ENCODE assay signal across 24 cellular contexts in the genomic region with DNA sequence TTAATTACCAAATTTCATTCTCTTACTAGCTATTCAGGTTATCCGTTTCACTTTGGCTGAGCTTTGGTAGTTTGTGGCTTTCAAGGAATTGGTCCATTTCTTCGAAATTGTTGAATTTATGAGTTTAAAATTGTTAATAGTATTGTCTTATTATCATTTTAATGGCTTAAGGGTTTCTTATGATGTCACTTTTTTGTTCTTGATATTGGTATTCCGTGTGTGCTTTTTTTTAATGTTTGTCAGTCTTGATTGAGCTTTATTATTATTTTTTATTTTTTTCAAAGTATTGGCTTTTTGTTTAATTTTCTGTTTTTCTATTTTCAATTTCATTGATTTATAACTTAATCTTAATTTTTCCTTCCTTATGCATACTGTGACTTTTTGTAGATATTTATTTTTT. TPM values are rescaled to one million over a fixed set of nuclear protein-coding genes. Genes with fewer than 3 reads are reported as not detected.
DNase-seq lines count a peak whose midpoint lies in the region; ATAC-seq, FAIRE-seq and TF ChIP-seq lines count a peak whose summit lies in the region.
"Had no signal": no experiment of that assay in that cellular context is flagged by ENCODE, and none has a peak within 500 bp of the region (broad histone marks: within the 10 kb centered on the region; RNA-seq: fewer than 3 reads in every experiment).

No MANE protein-coding gene starts in this region.

- intact Hi-C loops in Right ventricle myocardium superior (cut with DNase I): no loop called here
- intact Hi-C loops in cardiac septum (cut with DNase I): no loop called here

- no peaks in the 10 kb centered on the region for H3K27me3 ChIP-seq in HL-60 (ENCODE audit: insufficient read depth, poor library complexity, severe bottlenecking)
- H3K27me3 ChIP-seq: BLaER1 treated with 17β-estradiol and CSF1 and Interleukin-3, amounts not matched to agents 10 nM and 100 nM had no signal

- ATAC-seq in Right ventricle myocardium superior (ENCODE audit: poor library complexity) (no peak), GM18519 (IDR thresholded peaks at IDR 0.05; ENCODE audit: low FRiP score, unreplicated experiment) (no peak)
- ATAC-seq: A549; CD8-positive, alpha-beta T cell; GM12878 had no signal

- 0 out of 2 replicates have a peak overlapping the region, but pooled peaks have one; percentile 14 for H3K27ac ChIP-seq in HL-60 (replicated peaks)
- H3K27ac ChIP-seq: A549; BLaER1 treated with 17β-estradiol and CSF1 and Interleukin-3, amounts not matched to agents 10 nM and 100 nM; C4-2B had no signal

- no peak for DNase-seq in HL-60 (ENCODE audit: low read depth in 1 of 2, low spot score in 1 of 2)
- DNase-seq in frontal cortex (ENCODE audit: low spot score in 2 of 2): no peak
- DNase-seq in ecto neural progenitor cell (ENCODE audit: low spot score): no peak
- DNase-seq in Right ventricle myocardium superior: no peak
- no peak for DNase-seq in cardiac septum (ENCODE audit: low spot score)
- DNase-seq: 8988T; AML-193; Caco-2; Calu3; CD4-positive, alpha-beta T cell; CD8-positive, alpha-beta T cell; DMS79 treated with DMSO at 0.1 percent for 48 hours had no signal

- TF ChIP-seq CTCF in HL-60 (IDR thresholded peaks at IDR 0.05; ENCODE audit: insufficient read depth, low read length): no peak

- H3K4me3 ChIP-seq in HL-60 (replicated peaks; ENCODE audit: insufficient read depth, low read length): no peak overlapping the region
- H3K4me3 ChIP-seq: A549; BLaER1 treated with 17β-estradiol and CSF1 and Interleukin-3, amounts not matched to agents 10 nM and 100 nM; GM12878 had no signal

- peak; percentile 85 for FAIRE-seq in A204.1 (lab: Jason Lieb, UNC)
- FAIRE-seq in G401.6 (lab: Jason Lieb, UNC): peak; percentile 57
- FAIRE-seq in frontal cortex (lab: Jason Lieb, UNC): peak; percentile 84
- FAIRE-seq: A549, D721Med, GM12878, GM12892, GM18507, GM19239 had no signal

RNA-seq across cellular contexts. Expression of a gene that starts 25.9 kb away (rescaled TPM):
- not detected for total RNA-seq in frontal cortex
- total RNA-seq in Right ventricle myocardium superior: not detected
- not detected for total RNA-seq in cardiac septum
- total RNA-seq: B cell; Caco-2; Calu3; CD4-positive, alpha-beta T cell; CD8-positive, alpha-beta T cell; GM12878 had no signal

RNA-seq across cellular contexts. Expression of a gene that starts 35.3 kb away (rescaled TPM):
- total RNA-seq in frontal cortex (1.2 TPM), Right ventricle myocardium superior (0.08 TPM), cardiac septum (0.51 TPM)
- total RNA-seq: B cell, Caco-2, Calu3, GM12878 had no signal
